In genomic region chr17:37825851-37826250, GRCh38 we compare ENCODE assay signal across 16 cellular contexts.
A peak's percentile ranks its signal among the peaks of the same experiment; 100 is the strongest.
DNase-seq lines count a peak whose midpoint lies in the region; ATAC-seq, FAIRE-seq and TF ChIP-seq lines count a peak whose summit lies in the region.
"Had no signal": no experiment of that assay in that cellular context is flagged by ENCODE, and none has a peak within 500 bp of the region (broad histone marks: within the 10 kb centered on the region; RNA-seq: fewer than 3 reads in every experiment).

No MANE protein-coding gene starts in this region.

- WGBS in H1 (ENCODE audit: extremely low coverage in 1 of 2, insufficient coverage in 1 of 2, insufficient read length in 1 of 2, insufficient replicate concordance in 2 of 2, low coverage in 1 of 2, low lambda C conversion rate in 2 of 2, missing lambda C conversion rate in 1 of 2), 2 experiments, result 86% methylated on average over 2 of the region's 2 CpGs; no CpG with 5 or more reads in 1 of the 2 experiments

- H4K20me1 ChIP-seq in H1 (replicated peaks in 1 of 2; ENCODE audit: control insufficient read depth in 1 of 2, insufficient read depth in 2 of 2, low read length in 2 of 2), result no peaks in the 10 kb centered on the region

- no peak overlapping the region for H4K91ac ChIP-seq in H1 (replicated peaks; ENCODE audit: insufficient read length, low read length)

- H3K4me1 Mint-ChIP-seq in HFFc6 (ENCODE audit: low read depth), result peaks cover 41% of the 10 kb centered on the region

- no peak for FAIRE-seq in H1 (lab: Jason Lieb, UNC)

- H3K4ac ChIP-seq in H1 (replicated peaks; ENCODE audit: insufficient read length, low read depth, low read length), result no peak overlapping the region

- CTCF ChIA-PET in RWPE1 (lab: Yijun Ruan, JAX), result no interaction called here
- CTCF ChIA-PET in H1 (lab: Charles Lee; ENCODE audit: partially characterized antibody), result interaction anchor here (1.3 to 1.6 kb wide), 2 partner anchors 9 to 10 kb away, joined by 3 to 5 read pairs; no protein-coding TSS in a partner anchor

- no peaks in the 10 kb centered on the region; the same call in 1 of the 2 replicates for H3K27me3 Mint-ChIP-seq in HFFc6 (ENCODE audit: insufficient read depth)

- TF ChIP-seq EP300 in H1 (IDR thresholded peaks at IDR 0.05; ENCODE audit: borderline replicate concordance in 1 of 2, low read depth in 2 of 2, low read length in 2 of 2), result no peak

- no peaks in the 10 kb centered on the region for H3K36me3 Mint-ChIP-seq in HFFc6 (ENCODE audit: low read depth)

- no peaks in the 10 kb centered on the region for H3K79me2 ChIP-seq in H1 (ENCODE audit: control insufficient read depth in 1 of 2, insufficient read depth in 2 of 2, low read length in 2 of 2)

- H2BK12ac ChIP-seq in H1 (ENCODE audit: low read depth, low read length), result 0 out of 2 replicates have a peak overlapping the region, but pooled peaks have one; percentile 50

- no peaks in the 10 kb centered on the region for H3K27me3 ChIP-seq in H1 (replicated peaks in 1 of 4; ENCODE audit: control insufficient read depth in 3 of 4, extremely low read depth in 1 of 4, insufficient read depth in 3 of 4, low read length in 3 of 4)

- DNase-seq in HFFc6, result no peak
- DNase-seq in RWPE1 (ENCODE audit: low spot score), result no peak
- no peak for DNase-seq in H1 (ENCODE audit: low read depth in 1 of 2, low spot score in 2 of 2)
- no peak for DNase-seq in RPMI8226
- no peak for DNase-seq in NCI-H226
- DNase-seq in NCI-H146 treated with DMSO at 0.1 percent for 48 hours (lab: John Stamatoyannopoulos, UW; ENCODE audit: unreplicated experiment), result no peak
- DNase-seq: COR-L47, DMS153, EL, H7, NCI-H1105 treated with DMSO at 0.1 percent for 48 hours, NCI-H1930, NCI-H2171, NCI-H446 treated with DMSO at 0.1 percent for 48 hours had no signal

- no peaks in the 10 kb centered on the region for H3K79me1 ChIP-seq in H1 (ENCODE audit: low read depth, low read length)

- H4K8ac ChIP-seq in H1 (ENCODE audit: extremely low read depth, insufficient read depth, low read length), result no peak overlapping the region

- TF ChIP-seq POLR2A in H1 (IDR thresholded peaks at IDR 0.05; ENCODE audit: control extremely low read depth in 1 of 2, low read depth in 2 of 2, low read length in 2 of 2), result no peak

- no peak overlapping the region for H3K23ac ChIP-seq in H1 (ENCODE audit: insufficient read length)

- no peak overlapping the region for H4K5ac ChIP-seq in H1 (ENCODE audit: insufficient read length, low read depth, low read length)

- no peak overlapping the region for H2AK5ac ChIP-seq in H1 (ENCODE audit: low read depth, low read length)

- POLR2A ChIA-PET in RWPE1 (lab: Yijun Ruan, JAX; ENCODE audit: low non-redundant PET) (no interaction called here), H1 (lab: Charles Lee; ENCODE audit: partially characterized antibody) (no interaction called here)

- H3K9me3 Mint-ChIP-seq in HFFc6, result no peaks in the 10 kb centered on the region
- H3K9me3 Mint-ChIP-seq: T-helper 1 cell treated with Interleukin-12 subunit alpha and Interleukin-12 subunit beta and Interleukin-4 antibody, amounts not matched to agents 30 μg/mL and 1 μg/mL, for 36 hours had no signal

- H2BK15ac ChIP-seq in H1 (ENCODE audit: low read length), result 0 out of 2 replicates have a peak overlapping the region, but pooled peaks have one; percentile 29

- H2BK5ac ChIP-seq in H1 (ENCODE audit: low read depth, low read length), result no peak overlapping the region

- H3K36me3 ChIP-seq in H1 (ENCODE audit: control insufficient read depth in 2 of 4, insufficient read depth in 4 of 4, low read length in 3 of 4), result no peaks in the 10 kb centered on the region; a peak in 1 of 8 replicates

- no peak overlapping the region for H3K14ac ChIP-seq in H1 (ENCODE audit: insufficient read length)

- H2BK20ac ChIP-seq in H1 (ENCODE audit: low read length), result no peak overlapping the region; the same call in 1 of the 2 replicates

- TF ChIP-seq RAD21 in H1 (IDR thresholded peaks at IDR 0.05 in 1 of 2, conservative IDR thresholded peaks at IDR 0.05 in 1 of 2; ENCODE audit: low read depth in 2 of 2, low read length in 2 of 2), result no peak

- H3K27ac ChIP-seq in RWPE1 (peak overlapping the region; percentile 97), H1 (ENCODE audit: low read depth, low read length) (no peak overlapping the region)

- no peak overlapping the region for H3K18ac ChIP-seq in H1 (ENCODE audit: extremely low read depth, low read length)

- H3K4me2 ChIP-seq in H1 (ENCODE audit: insufficient read depth in 1 of 2, low read depth in 2 of 2, low read length in 2 of 2), result no peak overlapping the region

- H3K4me1 ChIP-seq in H1 (replicated peaks in 1 of 4; ENCODE audit: control insufficient read depth in 3 of 4, insufficient read depth in 4 of 4, low read length in 3 of 4), result peaks cover 0 to 4% (median 0%) of the 10 kb centered on the region in 4 experiments; a peak in 2 of 7 replicates

- H2AFZ ChIP-seq in H1 (ENCODE audit: low read length), result no peak overlapping the region

- TF ChIP-seq CTCF in HFFc6 (IDR thresholded peaks at IDR 0.05) (no peak), RWPE1 (conservative IDR thresholded peaks at IDR 0.05; ENCODE audit: low read depth) (no peak), H1 (IDR thresholded peaks at IDR 0.05; ENCODE audit: control extremely low read depth in 1 of 3, insufficient read depth in 1 of 3, low read depth in 1 of 3, low read length in 3 of 3) (no peak)

- H3K23me2 ChIP-seq in H1 (ENCODE audit: low read depth, low read length), result no peaks in the 10 kb centered on the region

- H3K4me3 Mint-ChIP-seq in HFFc6, result no peak overlapping the region
- H3K4me3 Mint-ChIP-seq: T-helper 1 cell treated with Interleukin-12 subunit alpha and Interleukin-12 subunit beta and Interleukin-4 antibody, amounts not matched to agents 30 μg/mL and 1 μg/mL, for 36 hours had no signal

- H3K4me3 ChIP-seq in H1 (ENCODE audit: extremely low read depth in 1 of 4, insufficient read depth in 2 of 4, low read depth in 3 of 4, low read length in 4 of 4), result no peak overlapping the region

- 0 out of 2 replicates have a peak overlapping the region, but pooled peaks have one; percentile 76 for H3K27ac Mint-ChIP-seq in HFFc6
- H3K27ac Mint-ChIP-seq: T-helper 1 cell treated with Interleukin-12 subunit alpha and Interleukin-12 subunit beta and Interleukin-4 antibody, amounts not matched to agents 30 μg/mL and 1 μg/mL, for 36 hours had no signal

- no peak for ATAC-seq in GM21737 (IDR thresholded peaks at IDR 0.05; ENCODE audit: unreplicated experiment)

- H3K56ac ChIP-seq in H1 (replicated peaks; ENCODE audit: insufficient read length, low read depth, low read length), result no peak overlapping the region

- no peak overlapping the region for H3K9ac ChIP-seq in H1 (replicated peaks in 1 of 4; ENCODE audit: extremely low read depth in 1 of 4, low read depth in 3 of 4, low read length in 3 of 4)

- H2BK120ac ChIP-seq in H1 (replicated peaks; ENCODE audit: low read depth, low read length), result no peak overlapping the region

- H3K9me3 ChIP-seq in H1 (ENCODE audit: insufficient read depth in 2 of 2, low read depth in 1 of 2, low read length in 1 of 2), result no peaks in the 10 kb centered on the region

TF ChIP-seq in H1, 55 proteins besides CTCF, POLR2A, EP300 and RAD21 (continues in another document):
- no peak for TF ChIP-seq ASH2L (IDR thresholded peaks at IDR 0.05; ENCODE audit: low read length)
- no peak for TF ChIP-seq SP1 (IDR thresholded peaks at IDR 0.05; ENCODE audit: low read depth, low read length)
- TF ChIP-seq RNF2 (IDR thresholded peaks at IDR 0.05; ENCODE audit: borderline replicate concordance, low read depth, low read length, missing control alignments, poor library complexity, severe bottlenecking), result no peak
- TF ChIP-seq TAF1 (IDR thresholded peaks at IDR 0.05; ENCODE audit: low read depth, low read length), result no peak
- TF ChIP-seq KDM4A (IDR thresholded peaks at IDR 0.05; ENCODE audit: low read depth, low read length, severe bottlenecking), result no peak
- no peak for TF ChIP-seq PHF8 (conservative IDR thresholded peaks at IDR 0.05; ENCODE audit: low read depth, low read length)
- no peak for TF ChIP-seq SIN3A (conservative IDR thresholded peaks at IDR 0.05 in 1 of 2, IDR thresholded peaks at IDR 0.05 in 1 of 2; ENCODE audit: low read depth in 1 of 2, low read length in 2 of 2)
